Comparison of ENCODE assay signal across 8 cellular contexts in the genomic region with DNA sequence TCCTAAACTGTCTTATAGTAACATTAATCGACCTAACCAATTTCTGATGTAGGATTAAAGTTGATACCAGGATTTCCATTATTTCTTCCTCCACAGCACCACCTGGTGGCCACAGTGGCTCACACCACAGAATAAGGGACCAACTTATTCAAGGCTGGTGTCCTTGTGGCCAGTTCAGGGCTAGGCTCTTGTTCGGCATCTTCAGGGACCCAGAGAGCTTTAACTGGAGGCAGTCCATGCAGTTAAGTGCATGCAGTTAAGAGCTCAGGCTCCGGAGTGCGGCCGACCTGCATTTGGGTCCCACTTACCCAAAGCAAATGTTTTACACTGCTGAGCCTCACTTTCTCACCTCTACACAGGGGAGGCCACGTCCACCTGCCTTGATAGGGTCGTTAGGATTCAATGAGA. TPM values are rescaled to one million over a fixed set of nuclear protein-coding genes. Genes with fewer than 3 reads are reported as not detected.
A peak's percentile ranks its signal among the peaks of the same experiment; 100 is the strongest.
DNase-seq lines count a peak whose midpoint lies in the region; ATAC-seq, FAIRE-seq and TF ChIP-seq lines count a peak whose summit lies in the region.

No MANE protein-coding gene starts in this region.

- H3K27ac Mint-ChIP-seq in naive B cell, result peak overlapping the region in 3 of 6 donors; percentile 9 to 70 (median 44)
- peak overlapping the region; percentile 90 for H3K27ac Mint-ChIP-seq in stimulated activated effector memory CD8-positive, alpha-beta T cell treated with anti-CD3 and anti-CD28 coated beads, Interleukin-12 subunit alpha, Interleukin-12 subunit beta, amount 100 ng/mL, for 72 hours

- peaks cover 13 to 45% of the 10 kb centered on the region in 2 donors for H3K36me3 Mint-ChIP-seq in naive B cell
- peaks cover 100% of the 10 kb centered on the region for H3K36me3 Mint-ChIP-seq in stimulated activated effector memory CD8-positive, alpha-beta T cell treated with anti-CD3 and anti-CD28 coated beads, Interleukin-12 subunit alpha, Interleukin-12 subunit beta, amount 100 ng/mL, for 72 hours

- H4K20me1 ChIP-seq in OCI-LY3 (ENCODE audit: insufficient read depth, low read length), result no peaks in the 10 kb centered on the region; the same call in 1 of the 2 replicates

- H3K9me3 ChIP-seq in OCI-LY3 (ENCODE audit: insufficient read depth, low read length), result no peaks in the 10 kb centered on the region

- peaks cover 81% of the 10 kb centered on the region for H3K36me3 ChIP-seq in OCI-LY3 (replicated peaks; ENCODE audit: low read depth, low read length)

- ATAC-seq in naive B cell (ENCODE audit: low read depth in 2 of 2) (peak; percentile 74 to 80), HG02763 (IDR thresholded peaks at IDR 0.05; ENCODE audit: unreplicated experiment) (no peak)
- ATAC-seq in stimulated activated effector memory CD8-positive, alpha-beta T cell treated with anti-CD3 and anti-CD28 coated beads, Interleukin-12 subunit alpha, Interleukin-12 subunit beta, amount 100 ng/mL, for 72 hours, result peak; percentile 86

- DNase-seq in DMS 273 (lab: John Stamatoyannopoulos, UW; ENCODE audit: unreplicated experiment) (peak; percentile 89), HTR-8/SVneo (ENCODE audit: insufficient read length, low spot score) (peak; percentile 79), activated T-cell treated with anti-CD3 and anti-CD28 coated beads for 1 hour (ENCODE audit: low read depth) (peak; percentile 87), erythroblast (lab: John Stamatoyannopoulos, UW) (peak; percentile 72 to 85), naive B cell (peak; percentile 58)
- DNase-seq in stimulated activated effector memory CD8-positive, alpha-beta T cell treated with anti-CD3 and anti-CD28 coated beads, Interleukin-12 subunit alpha, Interleukin-12 subunit beta, amount 100 ng/mL, for 72 hours (ENCODE audit: low spot score in 2 of 2), result peak; percentile 81 to 89

- H3K27me3 Mint-ChIP-seq in naive B cell, result no peaks in the 10 kb centered on the region

- H3K4me3 Mint-ChIP-seq in naive B cell, result peak overlapping the region in 5 of 8 donors; percentile 6 to 84 (median 63)
- no peak overlapping the region for H3K4me3 Mint-ChIP-seq in stimulated activated effector memory CD8-positive, alpha-beta T cell treated with anti-CD3 and anti-CD28 coated beads, Interleukin-12 subunit alpha, Interleukin-12 subunit beta, amount 100 ng/mL, for 72 hours

- no peaks in the 10 kb centered on the region for H3K79me2 ChIP-seq in OCI-LY3 (ENCODE audit: low read length)

- no peak overlapping the region for H3K9ac ChIP-seq in OCI-LY3 (ENCODE audit: low read length)

- TF ChIP-seq POLR2A in erythroblast (IDR thresholded peaks at IDR 0.05; ENCODE audit: low read length), result no peak

- H3K27ac ChIP-seq in OCI-LY3 (ENCODE audit: low read length), result no peak overlapping the region

- no peak overlapping the region for H2AFZ ChIP-seq in OCI-LY3 (ENCODE audit: low read depth, low read length)

- no peak overlapping the region for H3K4me3 ChIP-seq in OCI-LY3 (ENCODE audit: low read length)

- no peak overlapping the region for H3K4me2 ChIP-seq in OCI-LY3 (ENCODE audit: low read length)

- H3K4me1 ChIP-seq in OCI-LY3 (ENCODE audit: low read length), result no peaks in the 10 kb centered on the region

- H3K27me3 ChIP-seq in OCI-LY3 (ENCODE audit: low read depth, low read length), result no peaks in the 10 kb centered on the region

- peaks cover 0 to 3% (median 0%) of the 10 kb centered on the region in 7 donors for H3K9me3 Mint-ChIP-seq in naive B cell
- H3K9me3 Mint-ChIP-seq in stimulated activated effector memory CD8-positive, alpha-beta T cell treated with anti-CD3 and anti-CD28 coated beads, Interleukin-12 subunit alpha, Interleukin-12 subunit beta, amount 100 ng/mL, for 72 hours, result no peaks in the 10 kb centered on the region

- TF ChIP-seq CTCF in OCI-LY3 (IDR thresholded peaks at IDR 0.05; ENCODE audit: low read depth, low read length), result peak; percentile 96

- H3K4me1 Mint-ChIP-seq in naive B cell, result peaks cover 22 to 32% (median 25%) of the 10 kb centered on the region in 3 donors
- peaks cover 13% of the 10 kb centered on the region for H3K4me1 Mint-ChIP-seq in stimulated activated effector memory CD8-positive, alpha-beta T cell treated with anti-CD3 and anti-CD28 coated beads, Interleukin-12 subunit alpha, Interleukin-12 subunit beta, amount 100 ng/mL, for 72 hours

- FAIRE-seq in HTR-8/SVneo (lab: Jason Lieb, UNC), result peak; percentile 93

RNA-seq across cellular contexts. Expression of a gene that starts 42.0 kb away (rescaled TPM):
- polyA plus RNA-seq in naive B cell (ENCODE audit: low read depth in 6 of 6), result under 1 TPM in 5 of 6 donors, not detected in 1; 0.11 to 0.58 (median 0.23) TPM
